ENCODE assay signal across 16 cellular contexts in genomic region chr14:80575763-80576162, GRCh38.
DNase-seq lines count a peak whose midpoint lies in the region; ATAC-seq lines count a peak whose summit lies in the region.
"Had no signal": no experiment of that assay in that cellular context is flagged by ENCODE, and none has a peak within 500 bp of the region (broad histone marks: within the 10 kb centered on the region; RNA-seq: fewer than 3 reads in every experiment).

No MANE protein-coding gene starts in this region.

- no peaks in the 10 kb centered on the region for H3K9me3 Mint-ChIP-seq in stimulated activated naive CD8-positive, alpha-beta T cell treated with anti-CD3 and anti-CD28 coated beads, Interleukin-15, amount 100 ng/mL, for 72 hours

- no peaks in the 10 kb centered on the region for H3K27me3 Mint-ChIP-seq in stimulated activated naive CD8-positive, alpha-beta T cell treated with anti-CD3 and anti-CD28 coated beads, Interleukin-15, amount 100 ng/mL, for 72 hours

- no peaks in the 10 kb centered on the region for H3K4me1 Mint-ChIP-seq in stimulated activated naive CD8-positive, alpha-beta T cell treated with anti-CD3 and anti-CD28 coated beads, Interleukin-15, amount 100 ng/mL, for 72 hours

- H3K27ac ChIP-seq in caudate nucleus (ENCODE audit: low read depth, low read length): no peak overlapping the region
- H3K27ac ChIP-seq: C4-2B had no signal

- ATAC-seq in stimulated activated naive CD8-positive, alpha-beta T cell treated with anti-CD3 and anti-CD28 coated beads, Interleukin-15, amount 100 ng/mL, for 72 hours: peak; percentile 60
- no peak for ATAC-seq in stimulated activated naive CD8-positive, alpha-beta T cell treated with anti-CD3 and anti-CD28 coated beads, Interleukin-15, Interleukin-2, amounts not matched to agents 100 U/mL and 50 U/mL, for 24 hours
- ATAC-seq in HG02642 (IDR thresholded peaks at IDR 0.05; ENCODE audit: poor library complexity, unreplicated experiment) (peak; percentile 55), HG03469 (IDR thresholded peaks at IDR 0.05; ENCODE audit: unreplicated experiment) (peak; percentile 54), HG03108 (IDR thresholded peaks at IDR 0.05; ENCODE audit: unreplicated experiment) (no peak)
- ATAC-seq: Panc1 had no signal

- H3K27ac Mint-ChIP-seq in stimulated activated naive CD8-positive, alpha-beta T cell treated with anti-CD3 and anti-CD28 coated beads, Interleukin-15, amount 100 ng/mL, for 72 hours: no peak overlapping the region

- H3K4me3 Mint-ChIP-seq in stimulated activated naive CD8-positive, alpha-beta T cell treated with anti-CD3 and anti-CD28 coated beads, Interleukin-15, amount 100 ng/mL, for 72 hours: no peak overlapping the region

- no peak for DNase-seq in stimulated activated naive CD8-positive, alpha-beta T cell treated with anti-CD3 and anti-CD28 coated beads, Interleukin-15, amount 100 ng/mL, for 72 hours
- no peak for DNase-seq in stimulated activated naive CD8-positive, alpha-beta T cell treated with anti-CD3 and anti-CD28 coated beads, Interleukin-15, Interleukin-2, amounts not matched to agents 100 U/mL and 50 U/mL, for 24 hours
- DNase-seq in NCI-H1105 (lab: John Stamatoyannopoulos, UW): no peak
- DNase-seq in NCI-H1105 treated with DMSO at 0.1 percent for 48 hours (lab: John Stamatoyannopoulos, UW): no peak
- no peak for DNase-seq in caudate nucleus (lab: John Stamatoyannopoulos, UW)
- DNase-seq: GF-D8, GOT3, MG63, NCI-H1092, NCI-H1694, NCI-H524 had no signal

Comparison
In these comparisons a context has a peak if more than half of its experiments do, and no peak if none do; other contexts are left out.
1. ATAC-seq: peak in stimulated activated naive CD8-positive, alpha-beta T cell treated with anti-CD3 and anti-CD28 coated beads, Interleukin-15, amount 100 ng/mL, for 72 hours (single experiment), HG02642 (single experiment) and HG03469 (single experiment); none in stimulated activated naive CD8-positive, alpha-beta T cell treated with anti-CD3 and anti-CD28 coated beads, Interleukin-15, Interleukin-2, amounts not matched to agents 100 U/mL and 50 U/mL, for 24 hours (single experiment) and HG03108 (single experiment).